Comparison of ENCODE assay signal across 1 cellular context in the genomic region with DNA sequence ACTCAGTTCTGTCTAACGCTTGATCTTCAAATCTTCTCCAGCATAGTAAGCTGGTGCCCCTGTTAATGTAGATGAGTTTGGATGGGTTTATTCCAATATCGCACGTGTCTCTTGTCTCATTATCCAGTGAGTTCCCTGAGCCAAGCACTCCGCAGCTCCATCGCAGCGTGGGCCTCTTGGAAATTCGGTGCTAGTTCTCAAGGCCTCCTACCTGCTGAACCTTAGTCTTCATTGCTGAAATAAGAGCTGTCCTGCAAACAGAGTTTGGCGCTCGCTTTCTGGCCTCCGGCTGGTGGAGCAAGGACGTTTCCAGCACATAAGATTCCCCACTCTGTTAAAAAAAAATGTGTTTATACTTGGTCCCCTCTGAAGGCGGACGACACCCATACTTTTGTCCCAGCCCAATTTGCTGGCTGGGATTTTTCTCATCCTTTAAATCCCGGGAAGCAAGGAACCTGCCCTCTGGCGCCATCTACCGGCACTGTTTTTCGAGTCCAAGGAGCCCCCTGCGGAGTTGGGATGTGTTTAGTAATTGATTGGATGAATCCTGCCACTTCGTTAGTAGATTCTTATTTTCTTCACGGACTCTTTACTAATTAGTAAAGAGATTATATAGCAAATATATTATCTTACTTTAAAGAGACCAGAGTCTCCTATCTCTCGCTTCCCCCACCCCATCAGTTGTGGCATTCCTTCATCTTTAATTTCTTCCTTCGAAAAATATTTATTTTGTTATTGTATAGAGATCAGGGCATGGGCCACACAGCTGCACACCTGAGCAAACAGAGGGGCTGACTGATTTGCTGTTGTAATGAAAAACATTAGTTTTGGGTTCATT.
TF ChIP-seq lines count a peak whose summit lies in the region.

No MANE protein-coding gene starts in this region.

TF ChIP-seq in GM23338, 12 proteins besides CTCF, POLR2A, EP300 and RAD21 (continued from another document):
- TF ChIP-seq, protein P1, sequence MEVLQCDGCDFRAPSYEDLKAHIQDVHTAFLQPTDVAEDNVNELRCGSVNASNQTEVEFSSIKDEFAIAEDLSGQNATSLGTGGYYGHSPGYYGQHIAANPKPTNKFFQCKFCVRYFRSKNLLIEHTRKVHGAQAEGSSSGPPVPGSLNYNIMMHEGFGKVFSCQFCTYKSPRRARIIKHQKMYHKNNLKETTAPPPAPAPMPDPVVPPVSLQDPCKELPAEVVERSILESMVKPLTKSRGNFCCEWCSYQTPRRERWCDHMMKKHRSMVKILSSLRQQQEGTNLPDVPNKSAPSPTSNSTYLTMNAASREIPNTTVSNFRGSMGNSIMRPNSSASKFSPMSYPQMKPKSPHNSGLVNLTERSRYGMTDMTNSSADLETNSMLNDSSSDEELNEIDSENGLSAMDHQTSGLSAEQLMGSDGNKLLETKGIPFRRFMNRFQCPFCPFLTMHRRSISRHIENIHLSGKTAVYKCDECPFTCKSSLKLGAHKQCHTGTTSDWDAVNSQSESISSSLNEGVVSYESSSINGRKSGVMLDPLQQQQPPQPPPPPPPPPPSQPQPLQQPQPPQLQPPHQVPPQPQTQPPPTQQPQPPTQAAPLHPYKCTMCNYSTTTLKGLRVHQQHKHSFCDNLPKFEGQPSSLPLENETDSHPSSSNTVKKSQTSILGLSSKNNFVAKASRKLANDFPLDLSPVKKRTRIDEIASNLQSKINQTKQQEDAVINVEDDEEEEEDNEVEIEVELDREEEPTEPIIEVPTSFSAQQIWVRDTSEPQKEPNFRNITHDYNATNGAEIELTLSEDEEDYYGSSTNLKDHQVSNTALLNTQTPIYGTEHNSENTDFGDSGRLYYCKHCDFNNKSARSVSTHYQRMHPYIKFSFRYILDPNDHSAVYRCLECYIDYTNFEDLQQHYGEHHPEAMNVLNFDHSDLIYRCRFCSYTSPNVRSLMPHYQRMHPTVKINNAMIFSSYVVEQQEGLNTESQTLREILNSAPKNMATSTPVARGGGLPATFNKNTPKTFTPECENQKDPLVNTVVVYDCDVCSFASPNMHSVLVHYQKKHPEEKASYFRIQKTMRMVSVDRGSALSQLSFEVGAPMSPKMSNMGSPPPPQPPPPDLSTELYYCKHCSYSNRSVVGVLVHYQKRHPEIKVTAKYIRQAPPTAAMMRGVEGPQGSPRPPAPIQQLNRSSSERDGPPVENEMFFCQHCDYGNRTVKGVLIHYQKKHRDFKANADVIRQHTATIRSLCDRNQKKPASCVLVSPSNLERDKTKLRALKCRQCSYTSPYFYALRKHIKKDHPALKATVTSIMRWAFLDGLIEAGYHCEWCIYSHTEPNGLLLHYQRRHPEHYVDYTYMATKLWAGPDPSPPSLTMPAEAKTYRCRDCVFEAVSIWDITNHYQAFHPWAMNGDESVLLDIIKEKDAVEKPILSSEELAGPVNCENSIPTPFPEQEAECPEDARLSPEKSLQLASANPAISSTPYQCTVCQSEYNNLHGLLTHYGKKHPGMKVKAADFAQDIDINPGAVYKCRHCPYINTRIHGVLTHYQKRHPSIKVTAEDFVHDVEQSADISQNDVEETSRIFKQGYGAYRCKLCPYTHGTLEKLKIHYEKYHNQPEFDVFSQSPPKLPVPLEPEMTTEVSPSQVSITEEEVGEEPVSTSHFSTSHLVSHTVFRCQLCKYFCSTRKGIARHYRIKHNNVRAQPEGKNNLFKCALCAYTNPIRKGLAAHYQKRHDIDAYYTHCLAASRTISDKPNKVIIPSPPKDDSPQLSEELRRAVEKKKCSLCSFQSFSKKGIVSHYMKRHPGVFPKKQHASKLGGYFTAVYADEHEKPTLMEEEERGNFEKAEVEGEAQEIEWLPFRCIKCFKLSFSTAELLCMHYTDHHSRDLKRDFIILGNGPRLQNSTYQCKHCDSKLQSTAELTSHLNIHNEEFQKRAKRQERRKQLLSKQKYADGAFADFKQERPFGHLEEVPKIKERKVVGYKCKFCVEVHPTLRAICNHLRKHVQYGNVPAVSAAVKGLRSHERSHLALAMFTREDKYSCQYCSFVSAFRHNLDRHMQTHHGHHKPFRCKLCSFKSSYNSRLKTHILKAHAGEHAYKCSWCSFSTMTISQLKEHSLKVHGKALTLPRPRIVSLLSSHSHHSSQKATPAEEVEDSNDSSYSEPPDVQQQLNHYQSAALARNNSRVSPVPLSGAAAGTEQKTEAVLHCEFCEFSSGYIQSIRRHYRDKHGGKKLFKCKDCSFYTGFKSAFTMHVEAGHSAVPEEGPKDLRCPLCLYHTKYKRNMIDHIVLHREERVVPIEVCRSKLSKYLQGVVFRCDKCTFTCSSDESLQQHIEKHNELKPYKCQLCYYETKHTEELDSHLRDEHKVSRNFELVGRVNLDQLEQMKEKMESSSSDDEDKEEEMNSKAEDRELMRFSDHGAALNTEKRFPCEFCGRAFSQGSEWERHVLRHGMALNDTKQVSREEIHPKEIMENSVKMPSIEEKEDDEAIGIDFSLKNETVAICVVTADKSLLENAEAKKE (CRISPR knock-in tag; IDR thresholded peaks at IDR 0.05), result no peak
- no peak for TF ChIP-seq ZNF114 (CRISPR knock-in tag; IDR thresholded peaks at IDR 0.05)
- TF ChIP-seq POLR2AphosphoS5 (IDR thresholded peaks at IDR 0.05; ENCODE audit: low read depth), result no peak
- TF ChIP-seq EZH2phosphoT487 (IDR thresholded peaks at IDR 0.05; ENCODE audit: unreplicated experiment), result no peak
- no peak for TF ChIP-seq CREB1 (CRISPR knock-in tag; IDR thresholded peaks at IDR 0.05; ENCODE audit: low read depth)
- no peak for TF ChIP-seq STAT1 (IDR thresholded peaks at IDR 0.05; ENCODE audit: unreplicated experiment)
- TF ChIP-seq, protein P2, sequence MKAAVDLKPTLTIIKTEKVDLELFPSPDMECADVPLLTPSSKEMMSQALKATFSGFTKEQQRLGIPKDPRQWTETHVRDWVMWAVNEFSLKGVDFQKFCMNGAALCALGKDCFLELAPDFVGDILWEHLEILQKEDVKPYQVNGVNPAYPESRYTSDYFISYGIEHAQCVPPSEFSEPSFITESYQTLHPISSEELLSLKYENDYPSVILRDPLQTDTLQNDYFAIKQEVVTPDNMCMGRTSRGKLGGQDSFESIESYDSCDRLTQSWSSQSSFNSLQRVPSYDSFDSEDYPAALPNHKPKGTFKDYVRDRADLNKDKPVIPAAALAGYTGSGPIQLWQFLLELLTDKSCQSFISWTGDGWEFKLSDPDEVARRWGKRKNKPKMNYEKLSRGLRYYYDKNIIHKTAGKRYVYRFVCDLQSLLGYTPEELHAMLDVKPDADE (IDR thresholded peaks at IDR 0.05), result no peak
